ENCODE assay signal across 7 cellular contexts in the genomic region with DNA sequence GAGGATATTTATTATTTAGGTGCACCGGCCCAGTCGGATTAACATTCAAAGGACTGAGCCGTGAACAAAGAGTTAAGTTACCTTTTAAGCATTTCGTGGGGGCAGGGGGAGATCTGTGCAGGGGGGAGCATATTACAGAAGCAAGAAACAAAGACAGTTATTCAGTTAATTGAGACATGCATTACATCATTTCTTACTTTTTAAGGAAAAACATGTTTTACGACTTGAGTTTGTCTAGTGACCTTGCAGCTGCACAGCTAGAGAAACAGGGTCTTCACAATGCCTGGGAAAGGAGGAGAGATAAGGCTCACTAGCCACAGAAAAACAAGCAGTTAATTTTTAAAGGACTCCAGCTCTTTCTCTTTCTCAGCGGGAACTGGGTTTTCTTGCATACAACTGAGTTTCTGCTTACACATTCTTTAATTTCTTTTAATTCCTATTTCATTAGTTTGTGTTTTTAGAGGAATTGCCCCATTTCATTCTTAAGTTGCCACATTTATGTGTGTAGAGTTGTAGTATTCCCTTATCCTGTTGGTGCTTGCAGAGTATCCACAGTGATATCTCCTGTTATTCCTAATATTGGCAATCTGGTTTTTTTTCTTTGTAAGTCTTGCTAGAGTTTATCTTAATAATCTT. TPM values are rescaled to one million over a fixed set of nuclear protein-coding genes. Genes with fewer than 3 reads are reported as not detected.
DNase-seq lines count a peak whose midpoint lies in the region; ATAC-seq and TF ChIP-seq lines count a peak whose summit lies in the region.
"Not testable (repeated sequence)": the region's sequence is repeated elsewhere in the genome, so short reads cannot be mapped to it uniquely, and the experiment has no call there.

No MANE protein-coding gene starts in this region.

- H3K9me2 ChIP-seq in hepatocyte (replicated peaks; ENCODE audit: insufficient read depth): not testable (repeated sequence)

- H3K56ac ChIP-seq in IMR-90 (ENCODE audit: extremely low read depth, insufficient read depth, low read length): not testable (repeated sequence)

- peaks cover 18% of the 10 kb centered on the region for H3K4me1 Mint-ChIP-seq in activated naive CD8-positive, alpha-beta T cell treated with anti-CD3 and anti-CD28 coated beads, Interleukin-2, amount 10 ng/mL, durations not matched to agents 7 days and 5 days
- H3K4me1 Mint-ChIP-seq in endodermal cell (peaks cover 56% of the 10 kb centered on the region), nephron (peaks cover 58% of the 10 kb centered on the region)

- not testable (repeated sequence) for ATAC-seq in IMR-90 (ENCODE audit: low read depth); activated naive CD8-positive, alpha-beta T cell treated with anti-CD3 and anti-CD28 coated beads, Interleukin-2, amount 10 ng/mL, durations not matched to agents 7 days and 5 days (ENCODE audit: low read depth)

- H2BK20ac ChIP-seq in IMR-90 (ENCODE audit: low read depth, low read length): not testable (repeated sequence)

- CTCF ChIA-PET in IMR-90 (lab: Yijun Ruan, JAX): interaction anchor here (1.1 kb wide), 1 partner anchor 22 kb away, joined by 3 read pairs; no protein-coding TSS in a partner anchor

- H2BK120ac ChIP-seq in IMR-90 (ENCODE audit: low read depth, low read length): not testable (repeated sequence)

- not testable (repeated sequence) for TF ChIP-seq CTCF in IMR-90 (conservative IDR thresholded peaks at IDR 0.05; ENCODE audit: low read depth, low read length); endodermal cell (conservative IDR thresholded peaks at IDR 0.05); hepatocyte (IDR thresholded peaks at IDR 0.05; ENCODE audit: poor library complexity); nephron (IDR thresholded peaks at IDR 0.05; ENCODE audit: unreplicated experiment in 3 of 3); smooth muscle cell (IDR thresholded peaks at IDR 0.05; ENCODE audit: borderline replicate concordance, insufficient read depth, poor library complexity, severe bottlenecking)

- H2AK5ac ChIP-seq in IMR-90 (ENCODE audit: low read depth, low read length): not testable (repeated sequence)

- not testable (repeated sequence) for H3K9ac ChIP-seq in IMR-90 (ENCODE audit: low read depth, low read length); endodermal cell (ENCODE audit: extremely low read depth, low read length, poor library complexity, severe bottlenecking); smooth muscle cell (ENCODE audit: low read depth)

- not testable (repeated sequence) for TF ChIP-seq RAD21 in IMR-90 (IDR thresholded peaks at IDR 0.05; ENCODE audit: low read length)

- not testable (repeated sequence) for H3K9me3 ChIP-seq in IMR-90 (ENCODE audit: control insufficient read depth, insufficient read depth, low read length); endodermal cell (ENCODE audit: control insufficient read depth, low read length); hepatocyte (ENCODE audit: low read depth); smooth muscle cell (replicated peaks; ENCODE audit: low read depth)

- not testable (repeated sequence) for H3K36me3 ChIP-seq in IMR-90 (ENCODE audit: control insufficient read depth, insufficient read depth, low read length); endodermal cell (ENCODE audit: control insufficient read depth, insufficient read depth, low read length); hepatocyte (replicated peaks; ENCODE audit: insufficient read depth, low read depth); smooth muscle cell (ENCODE audit: low read depth)

- H3K4ac ChIP-seq in IMR-90 (ENCODE audit: low read depth, low read length): not testable (repeated sequence)

- H3K23ac ChIP-seq in IMR-90 (ENCODE audit: low read depth, low read length): not testable (repeated sequence)

- H3K18ac ChIP-seq in IMR-90 (ENCODE audit: low read depth, low read length): not testable (repeated sequence)

- not testable (repeated sequence) for H2BK15ac ChIP-seq in IMR-90 (ENCODE audit: low read depth, low read length)

- not testable (repeated sequence) for H3K4me2 ChIP-seq in IMR-90 (ENCODE audit: low read depth, low read length)
- H3K4me2 ChIP-seq in hepatocyte (peak overlapping the region; percentile 62), smooth muscle cell (peak overlapping the region; percentile 26)

- BruUV-seq in IMR-90 (replicated peaks; lab: Mats Ljungman, UMichigan): not testable (repeated sequence)

- dilution Hi-C loops in IMR-90 (cut with HindIII; ENCODE audit: low sequenced_read_pairs, unreplicated experiment): not testable (repeated sequence)

- peaks cover 14% of the 10 kb centered on the region for H3K9me1 ChIP-seq in IMR-90 (ENCODE audit: insufficient read depth, low read length)

- H4K91ac ChIP-seq in IMR-90 (ENCODE audit: insufficient read depth, low read depth, low read length): not testable (repeated sequence)

- H4K20me1 ChIP-seq in IMR-90 (ENCODE audit: insufficient read depth, low read length) (peaks cover 79% of the 10 kb centered on the region), smooth muscle cell (ENCODE audit: low read depth) (peaks cover 55% of the 10 kb centered on the region)
- not testable (repeated sequence) for H4K20me1 ChIP-seq in hepatocyte (ENCODE audit: insufficient read depth, poor library complexity, severe bottlenecking)

- not testable (repeated sequence) for H3K14ac ChIP-seq in IMR-90 (replicated peaks; ENCODE audit: low read depth, low read length)

- not testable (repeated sequence) for H3K79me1 ChIP-seq in IMR-90 (ENCODE audit: low read depth in 1 of 2, low read length in 2 of 2)

- H3K4me3 Mint-ChIP-seq in activated naive CD8-positive, alpha-beta T cell treated with anti-CD3 and anti-CD28 coated beads, Interleukin-2, amount 10 ng/mL, durations not matched to agents 7 days and 5 days: not testable (repeated sequence)
- H3K4me3 Mint-ChIP-seq in endodermal cell (peak overlapping the region; percentile 30), nephron (peak overlapping the region; percentile 31 to 62 (median 49))

- H4K8ac ChIP-seq in IMR-90 (ENCODE audit: low read depth in 2 of 2, low read length in 2 of 2): not testable (repeated sequence)

- POLR2A ChIA-PET in IMR-90 (lab: Charles Lee; ENCODE audit: unreplicated experiment); activated naive CD8-positive, alpha-beta T cell treated with anti-CD3 and anti-CD28 coated beads, Interleukin-2, amount 10 ng/mL, durations not matched to agents 7 days and 5 days (lab: Charles Lee): not testable (repeated sequence)

- not testable (repeated sequence) for H2AFZ ChIP-seq in IMR-90 (replicated peaks; ENCODE audit: low read length, poor library complexity); hepatocyte; smooth muscle cell (ENCODE audit: low read depth)

- not testable (repeated sequence) for TF ChIP-seq POLR2A in IMR-90 (IDR thresholded peaks at IDR 0.05; ENCODE audit: low read depth, low read length)

- DNase-seq in EH (ENCODE audit: low read depth): peak; percentile 35
- not testable (repeated sequence) for DNase-seq in IMR-90; activated naive CD8-positive, alpha-beta T cell treated with anti-CD3 and anti-CD28 coated beads, Interleukin-2, amount 10 ng/mL, durations not matched to agents 7 days and 5 days; hepatocyte (ENCODE audit: low spot score); smooth muscle cell (lab: John Stamatoyannopoulos, UW; ENCODE audit: unreplicated experiment)
- peak; percentile 28 for DNase-seq in endodermal cell

- H2BK5ac ChIP-seq in IMR-90 (ENCODE audit: low read depth, low read length, poor library complexity, severe bottlenecking): not testable (repeated sequence)

- intact Hi-C loops in IMR-90 (cut with micrococcal nuclease): not testable (repeated sequence)

- not testable (repeated sequence) for H3K27ac ChIP-seq in IMR-90 (ENCODE audit: insufficient read depth, low read length); endodermal cell (ENCODE audit: low read depth, low read length); smooth muscle cell (ENCODE audit: low read depth)
- peak overlapping the region; percentile 37 for H3K27ac ChIP-seq in hepatocyte

- in situ Hi-C loops in IMR-90 (cut with MboI; ENCODE audit: low sequenced_read_pairs): not testable (repeated sequence)

- not testable (repeated sequence) for H3K36me3 Mint-ChIP-seq in activated naive CD8-positive, alpha-beta T cell treated with anti-CD3 and anti-CD28 coated beads, Interleukin-2, amount 10 ng/mL, durations not matched to agents 7 days and 5 days
- peaks cover 31% of the 10 kb centered on the region for H3K36me3 Mint-ChIP-seq in endodermal cell (ENCODE audit: low read depth)
- peaks cover 36% of the 10 kb centered on the region for H3K36me3 Mint-ChIP-seq in nephron (ENCODE audit: low read depth)

- H3K9me3 Mint-ChIP-seq in activated naive CD8-positive, alpha-beta T cell treated with anti-CD3 and anti-CD28 coated beads, Interleukin-2, amount 10 ng/mL, durations not matched to agents 7 days and 5 days; endodermal cell; nephron: not testable (repeated sequence)

- H3K4me3 ChIP-seq in IMR-90 (ENCODE audit: insufficient read depth, low read depth, low read length); endodermal cell (ENCODE audit: low read length); hepatocyte: not testable (repeated sequence)
- peak overlapping the region; percentile 16 for H3K4me3 ChIP-seq in smooth muscle cell

- peak overlapping the region; percentile 25 for H3K27ac Mint-ChIP-seq in activated naive CD8-positive, alpha-beta T cell treated with anti-CD3 and anti-CD28 coated beads, Interleukin-2, amount 10 ng/mL, durations not matched to agents 7 days and 5 days
- H3K27ac Mint-ChIP-seq in endodermal cell (peak overlapping the region; percentile 94), nephron (peak overlapping the region; percentile 92 to 98 (median 97))

- not testable (repeated sequence) for H3K27me3 Mint-ChIP-seq in activated naive CD8-positive, alpha-beta T cell treated with anti-CD3 and anti-CD28 coated beads, Interleukin-2, amount 10 ng/mL, durations not matched to agents 7 days and 5 days; endodermal cell (ENCODE audit: insufficient read depth); nephron (ENCODE audit: low read depth)

- H2AK9ac ChIP-seq in IMR-90 (replicated peaks; ENCODE audit: low read depth, low read length, poor library complexity): not testable (repeated sequence)

- peaks cover 87% of the 10 kb centered on the region for H3K79me2 ChIP-seq in hepatocyte
- peaks cover 65% of the 10 kb centered on the region for H3K79me2 ChIP-seq in smooth muscle cell (ENCODE audit: low read depth)

- not testable (repeated sequence) for H3K4me1 ChIP-seq in IMR-90 (ENCODE audit: control insufficient read depth, insufficient read depth, low read length); endodermal cell (ENCODE audit: control insufficient read depth, insufficient read depth, low read length); smooth muscle cell (ENCODE audit: low read depth)
- H3K4me1 ChIP-seq in hepatocyte (ENCODE audit: insufficient read depth): peaks cover 16% of the 10 kb centered on the region

- H3F3A ChIP-seq in smooth muscle cell (ENCODE audit: low read depth): not testable (repeated sequence)

- not testable (repeated sequence) for H3K27me3 ChIP-seq in IMR-90 (ENCODE audit: control insufficient read depth, insufficient read depth, low read length); endodermal cell (ENCODE audit: control insufficient read depth, insufficient read depth, low read length, poor library complexity, severe bottlenecking); hepatocyte; smooth muscle cell (ENCODE audit: low read depth)

- no CpG with 5 or more reads among the region's 6 CpGs for WGBS in IMR-90 (ENCODE audit: extremely low coverage in 2 of 2, insufficient read length in 1 of 2), 2 experiments
- WGBS in endodermal cell (ENCODE audit: insufficient coverage in 1 of 2, insufficient read length in 1 of 2), 2 experiments: 59% methylated on average over 5 of the region's 6 CpGs; no CpG with 5 or more reads in 1 of the 2 experiments
- 56% methylated on average over 6 of the region's 6 CpGs for WGBS in hepatocyte (ENCODE audit: low lambda C conversion rate, missing lambda C conversion rate)
- WGBS in smooth muscle cell (ENCODE audit: low lambda C conversion rate): 57% methylated on average over 6 of the region's 6 CpGs

- not testable (repeated sequence) for H4K5ac ChIP-seq in IMR-90 (ENCODE audit: low read depth, low read length)

RNA-seq across cellular contexts. Expression of a gene that starts 12.8 kb away (rescaled TPM):
- total RNA-seq in IMR-90 (2012; rRNA removed): 230 and 439 TPM in 2 replicates
- 166 and 176 TPM in 2 replicates for polyA plus RNA-seq in IMR-90 (2012; rRNA removed)
- 56.3 and 74.3 TPM in 2 replicates for polyA plus RNA-seq in IMR-90 (2012; cell fraction: cytosol; rRNA removed)
- polyA plus RNA-seq in IMR-90 (2012; cell fraction: nucleus; rRNA removed; ENCODE audit: low replicate concordance): 27.7 and 59.3 TPM in 2 replicates
- 10 to 100 TPM; 64.1 to 67.4 TPM for total RNA-seq in activated naive CD8-positive, alpha-beta T cell treated with anti-CD3 and anti-CD28 coated beads, Interleukin-2, amount 10 ng/mL, durations not matched to agents 7 days and 5 days
- 100 to 1,000 TPM; 163 to 312 TPM for total RNA-seq in endodermal cell
- 119 TPM for polyA plus RNA-seq in endodermal cell (2013, experiment 1 of 2)
- polyA plus RNA-seq in endodermal cell (2013, experiment 2 of 2): 104 TPM
- total RNA-seq in hepatocyte: 62.3 and 70.1 TPM in 2 replicates
- 76.6 and 80.9 TPM in 2 replicates for polyA plus RNA-seq in hepatocyte
- 43.8 and 46.7 TPM in 2 replicates for total RNA-seq in smooth muscle cell
- 37.2 and 54.7 TPM in 2 replicates for polyA plus RNA-seq in smooth muscle cell

Comparison
In these comparisons a context has a peak if more than half of its experiments do, and no peak if none do; other contexts are left out.
1. H3K27ac Mint-ChIP-seq: peak in every context shown above with its lines; median percentile 97 in nephron; 94 in endodermal cell; 25 in activated naive CD8-positive, alpha-beta T cell treated with anti-CD3 and anti-CD28 coated beads, Interleukin-2, amount 10 ng/mL, durations not matched to agents 7 days and 5 days.